Comparison of ENCODE assay signal across 23 cellular contexts in genomic region chr16:54985668-54986067, GRCh38. TPM values are rescaled to one million over a fixed set of nuclear protein-coding genes. Genes with fewer than 3 reads are reported as not detected.
"Had no signal": no experiment of that assay in that cellular context is flagged by ENCODE, and none has a peak within 500 bp of the region (broad histone marks: within the 10 kb centered on the region; RNA-seq: fewer than 3 reads in every experiment).

No MANE protein-coding gene starts in this region.

- H3K36me3 ChIP-seq: cardiac muscle cell, esophagus squamous epithelium, ovary, stomach, thoracic aorta, tibial nerve, upper lobe of left lung, uterus had no signal

- DNase-seq: cerebellar nuclear complex; cortex of kidney; effector memory CD8-positive, alpha-beta T cell; erythroblast; esophagus squamous epithelium; mesenchymal stem cell; mucosa of descending colon; naive thymus-derived CD4-positive, alpha-beta T cell; occipital lobe; ovary; stimulated activated CD4-positive, alpha-beta T cell treated with anti-CD3 and anti-CD28 coated beads, Interleukin-2, amount 100 ng/mL, for 24 hours; stimulated activated CD4-positive, alpha-beta T cell treated with anti-CD3 and anti-CD28 coated beads, Interleukin-4, amount 100 ng/mL, for 24 hours; stimulated activated naive CD4-positive, alpha-beta T cell treated with Interleukin-2 at 50 U/mL for 16 hours; stomach; uterus had no signal

- H3K4me3 Mint-ChIP-seq: effector memory CD8-positive, alpha-beta T cell; mesothelial cell of epicardium; naive thymus-derived CD4-positive, alpha-beta T cell; nephron; stimulated activated effector memory CD8-positive, alpha-beta T cell treated with anti-CD3 and anti-CD28 coated beads, Interleukin-12 subunit alpha, Interleukin-12 subunit beta, amount 100 ng/mL, for 72 hours had no signal

- H3K27me3 ChIP-seq: cardiac muscle cell, hepatocyte, ovary, tibial nerve, upper lobe of left lung, uterus had no signal

- H2AFZ ChIP-seq: hepatocyte had no signal

- H3K4me1 Mint-ChIP-seq: mesothelial cell of epicardium; naive thymus-derived CD4-positive, alpha-beta T cell; stimulated activated effector memory CD8-positive, alpha-beta T cell treated with anti-CD3 and anti-CD28 coated beads, Interleukin-12 subunit alpha, Interleukin-12 subunit beta, amount 100 ng/mL, for 72 hours had no signal

- H3K79me2 ChIP-seq: hepatocyte had no signal

- H3K9me3 Mint-ChIP-seq: effector memory CD8-positive, alpha-beta T cell; mesothelial cell of epicardium; naive thymus-derived CD4-positive, alpha-beta T cell; nephron; stimulated activated effector memory CD8-positive, alpha-beta T cell treated with anti-CD3 and anti-CD28 coated beads, Interleukin-12 subunit alpha, Interleukin-12 subunit beta, amount 100 ng/mL, for 72 hours had no signal

- H3K4me2 ChIP-seq: hepatocyte had no signal

- H3K27ac Mint-ChIP-seq: effector memory CD8-positive, alpha-beta T cell; mesothelial cell of epicardium; naive thymus-derived CD4-positive, alpha-beta T cell; nephron; stimulated activated effector memory CD8-positive, alpha-beta T cell treated with anti-CD3 and anti-CD28 coated beads, Interleukin-12 subunit alpha, Interleukin-12 subunit beta, amount 100 ng/mL, for 72 hours had no signal

- H3K27ac ChIP-seq: cardiac muscle cell, esophagus squamous epithelium, hepatocyte, ovary, stomach, thoracic aorta, upper lobe of left lung, uterus had no signal

- H3K9me3 ChIP-seq: esophagus squamous epithelium, mucosa of descending colon, ovary, stomach, thoracic aorta, tibial nerve, upper lobe of left lung, uterus had no signal

- H3K4me1 ChIP-seq: esophagus squamous epithelium, stomach, upper lobe of left lung, uterus had no signal

- ATAC-seq: effector memory CD8-positive, alpha-beta T cell; mucosa of descending colon; naive thymus-derived CD4-positive, alpha-beta T cell; stimulated activated effector memory CD8-positive, alpha-beta T cell treated with anti-CD3 and anti-CD28 coated beads, Interleukin-12 subunit alpha, Interleukin-12 subunit beta, amount 100 ng/mL, for 72 hours had no signal

- H3K4me3 ChIP-seq: cardiac muscle cell, esophagus squamous epithelium, hepatocyte, mucosa of descending colon, ovary, stomach, thoracic aorta, tibial nerve, upper lobe of left lung, uterus had no signal

- H3K36me3 Mint-ChIP-seq: mesothelial cell of epicardium; naive thymus-derived CD4-positive, alpha-beta T cell; stimulated activated effector memory CD8-positive, alpha-beta T cell treated with anti-CD3 and anti-CD28 coated beads, Interleukin-12 subunit alpha, Interleukin-12 subunit beta, amount 100 ng/mL, for 72 hours had no signal

RNA-seq across cellular contexts. Expression of gene IRX5, which starts 55.0 kb away (rescaled TPM):
- total RNA-seq: mucosa of descending colon, tibial nerve had no signal
- polyA plus RNA-seq: naive thymus-derived CD4-positive, alpha-beta T cell had no signal
